Comparison of ENCODE assay signal across 31 cellular contexts in the genomic region with DNA sequence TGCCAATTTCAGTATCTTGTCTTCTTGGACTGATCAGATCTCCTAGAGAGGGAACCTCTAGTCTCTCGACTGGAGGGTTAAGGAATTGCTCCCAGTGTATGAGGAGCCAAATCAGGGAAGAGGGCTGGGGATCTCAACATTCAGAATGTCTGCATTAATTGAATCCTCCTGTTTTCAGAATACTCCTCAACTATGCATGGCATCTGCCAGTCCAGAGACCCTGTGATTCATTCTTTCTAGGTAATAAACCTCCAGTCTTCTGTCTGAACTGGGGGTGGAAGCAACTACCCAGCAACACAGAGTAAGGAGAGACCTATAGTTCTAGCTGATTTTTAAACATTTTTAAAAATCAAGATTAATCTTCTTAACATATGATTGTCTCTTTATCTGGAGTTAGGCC.
"Had no signal": no experiment of that assay in that cellular context is flagged by ENCODE, and none has a peak within 500 bp of the region (broad histone marks: within the 10 kb centered on the region; RNA-seq: fewer than 3 reads in every experiment).

No MANE protein-coding gene starts in this region.

- H3K4me1 ChIP-seq: body of pancreas had no signal

- H3K27me3 Mint-ChIP-seq: activated CD4-positive, alpha-beta memory T cell treated with anti-CD3 and anti-CD28 coated beads for 36 hours; activated CD4-positive, alpha-beta T cell treated with anti-CD3 and anti-CD28 coated beads, Interleukin-2, amount 10 ng/mL, durations not matched to agents 24 days and 14 days; activated naive CD4-positive, alpha-beta T cell treated with anti-CD3 and anti-CD28 coated beads, Interleukin-2, amount 50 U/mL, for 24 hours; effector memory CD8-positive, alpha-beta T cell had no signal

- H3K4me3 ChIP-seq: adrenal gland, body of pancreas, esophagus muscularis mucosa, gastrocnemius medialis had no signal

- H3K36me3 ChIP-seq: adrenal gland, esophagus muscularis mucosa, gastrocnemius medialis had no signal

- H3K4me1 Mint-ChIP-seq: activated CD4-positive, alpha-beta T cell treated with anti-CD3 and anti-CD28 coated beads for 36 hours; activated CD4-positive, alpha-beta T cell treated with anti-CD3 and anti-CD28 coated beads, Interleukin-2, amount 10 ng/mL, durations not matched to agents 24 days and 14 days; activated CD8-positive, alpha-beta memory T cell treated with anti-CD3 and anti-CD28 coated beads, Interleukin-2, amount 10 ng/mL, durations not matched to agents 7 days and 5 days; activated naive CD4-positive, alpha-beta T cell treated with anti-CD3 and anti-CD28 coated beads, Interleukin-2, amount 50 U/mL, for 24 hours; activated naive CD8-positive, alpha-beta T cell treated with anti-CD3 and anti-CD28 coated beads for 36 hours; activated naive CD8-positive, alpha-beta T cell treated with anti-CD3 and anti-CD28 coated beads, Interleukin-2, amount 50 U/mL, for 24 hours had no signal

- ATAC-seq: activated CD4-positive, alpha-beta T cell treated with anti-CD3 and anti-CD28 coated beads for 36 hours; activated CD8-positive, alpha-beta memory T cell treated with anti-CD3 and anti-CD28 coated beads, Interleukin-2, amount 10 ng/mL, durations not matched to agents 7 days and 5 days; activated CD8-positive, alpha-beta T cell treated with anti-CD3 and anti-CD28 coated beads, Interleukin-2, amount 10 ng/mL, durations not matched to agents 7 days and 5 days; activated naive CD8-positive, alpha-beta T cell treated with anti-CD3 and anti-CD28 coated beads, Interleukin-2, amount 50 U/mL, for 24 hours; body of pancreas; effector memory CD8-positive, alpha-beta T cell; foreskin keratinocyte; gastrocnemius medialis had no signal

- H3K27ac Mint-ChIP-seq: activated CD4-positive, alpha-beta memory T cell treated with anti-CD3 and anti-CD28 coated beads for 36 hours; activated CD4-positive, alpha-beta T cell treated with anti-CD3 and anti-CD28 coated beads for 36 hours; activated CD4-positive, alpha-beta T cell treated with anti-CD3 and anti-CD28 coated beads, Interleukin-2, amount 10 ng/mL, durations not matched to agents 24 days and 14 days; activated CD8-positive, alpha-beta memory T cell treated with anti-CD3 and anti-CD28 coated beads, Interleukin-2, amount 10 ng/mL, durations not matched to agents 7 days and 5 days; activated CD8-positive, alpha-beta T cell treated with anti-CD3 and anti-CD28 coated beads, Interleukin-2, amount 10 ng/mL, durations not matched to agents 7 days and 5 days; activated naive CD4-positive, alpha-beta T cell treated with anti-CD3 and anti-CD28 coated beads for 36 hours; activated naive CD4-positive, alpha-beta T cell treated with anti-CD3 and anti-CD28 coated beads, Interleukin-2, amount 50 U/mL, for 24 hours; activated naive CD8-positive, alpha-beta T cell treated with anti-CD3 and anti-CD28 coated beads for 36 hours; activated naive CD8-positive, alpha-beta T cell treated with anti-CD3 and anti-CD28 coated beads, Interleukin-2, amount 50 U/mL, for 24 hours; activated T-helper 1 cell treated with anti-CD3 and anti-CD28 coated beads, Interleukin-12 subunit alpha, Interleukin-12 subunit beta, Interleukin-2, Interleukin-4 antibody, amounts not matched to agents 30 ng/mL and 10 ng/mL and 1 ng/mL, durations not matched to agents 14 hours and 24 hours and 36 hours; activated T-helper 2 cell treated with anti-CD3 and anti-CD28 coated beads, Interferon-gamma antibody, Interleukin-2, Interleukin-4, amounts not matched to agents 10 μg/mL and 5 μg/mL and 100 μg/mL, durations not matched to agents 14 hours and 24 hours and 36 hours; effector memory CD8-positive, alpha-beta T cell had no signal

- H3K9me3 Mint-ChIP-seq: activated CD4-positive, alpha-beta T cell treated with anti-CD3 and anti-CD28 coated beads, Interleukin-2, amount 10 ng/mL, durations not matched to agents 24 days and 14 days; activated naive CD4-positive, alpha-beta T cell treated with anti-CD3 and anti-CD28 coated beads, Interleukin-2, amount 50 U/mL, for 24 hours had no signal

- H3K27me3 ChIP-seq: adrenal gland, body of pancreas, esophagus muscularis mucosa, foreskin keratinocyte, gastrocnemius medialis had no signal

- H3K4me3 Mint-ChIP-seq: activated CD4-positive, alpha-beta memory T cell treated with anti-CD3 and anti-CD28 coated beads for 36 hours; activated CD4-positive, alpha-beta T cell treated with anti-CD3 and anti-CD28 coated beads for 36 hours; activated CD4-positive, alpha-beta T cell treated with anti-CD3 and anti-CD28 coated beads, Interleukin-2, amount 10 ng/mL, durations not matched to agents 24 days and 14 days; activated CD8-positive, alpha-beta memory T cell treated with anti-CD3 and anti-CD28 coated beads, Interleukin-2, amount 10 ng/mL, durations not matched to agents 7 days and 5 days; activated CD8-positive, alpha-beta T cell treated with anti-CD3 and anti-CD28 coated beads, Interleukin-2, amount 10 ng/mL, durations not matched to agents 7 days and 5 days; activated naive CD4-positive, alpha-beta T cell treated with anti-CD3 and anti-CD28 coated beads for 36 hours; activated naive CD4-positive, alpha-beta T cell treated with anti-CD3 and anti-CD28 coated beads, Interleukin-2, amount 50 U/mL, for 24 hours; activated naive CD8-positive, alpha-beta T cell treated with anti-CD3 and anti-CD28 coated beads for 36 hours; activated naive CD8-positive, alpha-beta T cell treated with anti-CD3 and anti-CD28 coated beads, Interleukin-2, amount 50 U/mL, for 24 hours; activated T-helper 1 cell treated with anti-CD3 and anti-CD28 coated beads, Interleukin-12 subunit alpha, Interleukin-12 subunit beta, Interleukin-2, Interleukin-4 antibody, amounts not matched to agents 30 ng/mL and 10 ng/mL and 1 ng/mL, durations not matched to agents 14 hours and 24 hours and 36 hours; effector memory CD8-positive, alpha-beta T cell had no signal

- H3K9me3 ChIP-seq: adrenal gland, body of pancreas, gastrocnemius medialis had no signal

- H3K27ac ChIP-seq: adrenal gland, body of pancreas, esophagus muscularis mucosa, foreskin keratinocyte, gastrocnemius medialis had no signal

- H3K36me3 Mint-ChIP-seq: activated CD4-positive, alpha-beta memory T cell treated with anti-CD3 and anti-CD28 coated beads for 36 hours; activated CD8-positive, alpha-beta memory T cell treated with anti-CD3 and anti-CD28 coated beads, Interleukin-2, amount 10 ng/mL, durations not matched to agents 7 days and 5 days; activated naive CD8-positive, alpha-beta T cell treated with anti-CD3 and anti-CD28 coated beads for 36 hours had no signal

- DNase-seq: activated CD4-positive, alpha-beta memory T cell treated with anti-CD3 and anti-CD28 coated beads for 36 hours; activated CD4-positive, alpha-beta T cell treated with anti-CD3 and anti-CD28 coated beads for 36 hours; activated CD4-positive, alpha-beta T cell treated with anti-CD3 and anti-CD28 coated beads, Interleukin-2, amount 10 ng/mL, durations not matched to agents 24 days and 14 days; activated CD4-positive, CD25-positive, alpha-beta regulatory T cell; activated CD4-positive, CD25-positive, alpha-beta regulatory T cell treated with anti-CD3 and anti-CD28 coated beads, Interleukin-2, amount 50 U/mL, for 72 hours; activated CD8-positive, alpha-beta memory T cell treated with anti-CD3 and anti-CD28 coated beads, Interleukin-2, amount 10 ng/mL, durations not matched to agents 7 days and 5 days; activated CD8-positive, alpha-beta memory T cell treated with anti-CD3 and anti-CD28 coated beads, Interleukin-2, amount 50 U/mL, for 4 hours; activated CD8-positive, alpha-beta T cell treated with anti-CD3 and anti-CD28 coated beads, Interleukin-2, amount 10 ng/mL, durations not matched to agents 7 days and 5 days; activated effector memory CD4-positive, alpha-beta T cell treated with anti-CD3 and anti-CD28 coated beads, Interleukin-2, amount 50 U/mL, for 16 hours; activated naive CD4-positive, alpha-beta T cell treated with anti-CD3 and anti-CD28 coated beads for 36 hours; activated naive CD8-positive, alpha-beta T cell treated with anti-CD3 and anti-CD28 coated beads for 36 hours; activated naive CD8-positive, alpha-beta T cell treated with anti-CD3 and anti-CD28 coated beads, Interleukin-2, amount 50 U/mL, for 24 hours; activated T-cell treated with anti-CD3 and anti-CD28 coated beads, Interleukin-2, amount 50 U/mL, for 1 hour; activated T-cell treated with anti-CD3 and anti-CD28 coated beads, Interleukin-2, amount 50 U/mL, for 48 hours; adrenal gland; amygdala; aorta; body of pancreas; caudate nucleus; cortex of kidney; dermis blood vessel endothelial cell; effector CD4-positive, alpha-beta T cell; effector memory CD8-positive, alpha-beta T cell; erythroblast; foreskin keratinocyte; gastrocnemius medialis; T-helper 2 cell had no signal
